Comparison of ENCODE assay signal across 11 cellular contexts in genomic region chr13:113997845-113998751, GRCh38. TPM values are rescaled to one million over a fixed set of nuclear protein-coding genes. Genes with fewer than 3 reads are reported as not detected.
DNase-seq lines count a peak whose midpoint lies in the region; ATAC-seq and TF ChIP-seq lines count a peak whose summit lies in the region.
"Had no signal": no experiment of that assay in that cellular context is flagged by ENCODE, and none has a peak within 500 bp of the region (broad histone marks: within the 10 kb centered on the region; RNA-seq: fewer than 3 reads in every experiment).

No MANE protein-coding gene starts in this region.

- H3K9me3 ChIP-seq in BE2C = no peaks in the 10 kb centered on the region

- DNase-seq in BE2C (peak; percentile 66), RPMI7951 (ENCODE audit: low read depth) (peak; percentile 81), fibroblast of mammary gland (ENCODE audit: low read depth) (peak; percentile 92), omental fat pad (ENCODE audit: low spot score) (peak; percentile 32), ecto neural progenitor cell (ENCODE audit: low spot score) (no peak), GOT3 (lab: John Stamatoyannopoulos, UW) (no peak), NCI-H2196 treated with DMSO at 0.1 percent for 48 hours (lab: John Stamatoyannopoulos, UW; ENCODE audit: unreplicated experiment) (no peak), NCI-H524 treated with DMSO at 0.1 percent for 48 hours (lab: John Stamatoyannopoulos, UW) (no peak)
- DNase-seq: activated B cell treated with CpG ODN at 0.5 μM for 24 hours, cerebellar nuclear complex had no signal

- ATAC-seq in omental fat pad (ENCODE audit: low FRiP score) = no peak

- peaks cover 9% of the 10 kb centered on the region; the same call in 1 of the 2 replicates for H3K36me3 ChIP-seq in BE2C

- peaks cover 8% of the 10 kb centered on the region for H3K4me1 ChIP-seq in BE2C

- TF ChIP-seq CTCF in BE2C (IDR thresholded peaks at IDR 0.05; ENCODE audit: low read depth, low read length) (no peak), fibroblast of mammary gland (conservative IDR thresholded peaks at IDR 0.05; ENCODE audit: control insufficient read depth, insufficient read depth, low read depth, low read length) (no peak), omental fat pad (IDR thresholded peaks at IDR 0.05) (no peak)

- H3K4me3 ChIP-seq in BE2C (ENCODE audit: low read depth, low read length) (no peak overlapping the region), fibroblast of mammary gland (ENCODE audit: control insufficient read depth, low read depth, low read length) (no peak overlapping the region)

- no peaks in the 10 kb centered on the region for H3K27me3 ChIP-seq in BE2C

RNA-seq across cellular contexts. Expression of gene C13orf46, which starts 24.2 kb away (rescaled TPM):
- polyA plus RNA-seq in BE2C (2012; ENCODE audit: insufficient read depth, insufficient read length, low read depth) = not detected
- 0.10 TPM in 1 of 2 replicates, not detected in the other for total RNA-seq in RPMI7951 (2014; rRNA removed; shearing (Covaris generic))
- 1 to 10 TPM in 2 of 4 donors, under 1 TPM in 2; 0.13 to 6.9 (median 1.6) TPM for total RNA-seq in omental fat pad
- total RNA-seq: G401 had no signal

Comparison
In these comparisons a context has a peak if more than half of its experiments do, and no peak if none do; other contexts are left out.
1. DNase-seq: peak in BE2C (single experiment), RPMI7951 (single experiment), fibroblast of mammary gland (single experiment) and omental fat pad (single experiment); none in ecto neural progenitor cell (single experiment), GOT3 (single experiment), NCI-H2196 treated with DMSO at 0.1 percent for 48 hours (single experiment) and NCI-H524 treated with DMSO at 0.1 percent for 48 hours (single experiment).